ENCODE assay signal across 20 cellular contexts in genomic region chr11:36399236-36399635, GRCh38.
DNase-seq lines count a peak whose midpoint lies in the region; ATAC-seq and TF ChIP-seq lines count a peak whose summit lies in the region.
"Had no signal": no experiment of that assay in that cellular context is flagged by ENCODE, and none has a peak within 500 bp of the region (broad histone marks: within the 10 kb centered on the region; RNA-seq: fewer than 3 reads in every experiment).

No MANE protein-coding gene starts in this region.

- no peaks in the 10 kb centered on the region for H3K27me3 Mint-ChIP-seq in natural killer cell treated with Interleukin-12 subunit alpha and Interleukin-12 subunit beta and Interleukin-15 and Interleukin-18, amount 100 ng/mL, for 72 hours

- peaks cover 61 to 66% of the 10 kb centered on the region in 2 donors for H3K4me1 Mint-ChIP-seq in natural killer cell treated with Interleukin-12 subunit alpha and Interleukin-12 subunit beta and Interleukin-15 and Interleukin-18, amount 100 ng/mL, for 72 hours (ENCODE audit: low read depth in 2 of 2)
- H3K4me1 Mint-ChIP-seq: nephron had no signal

- peaks cover 0 to 50% (median 0%) of the 10 kb centered on the region in 4 donors for H3K4me1 ChIP-seq in Peyer's patch

- H3K9me3 Mint-ChIP-seq in natural killer cell treated with Interleukin-12 subunit alpha and Interleukin-12 subunit beta and Interleukin-15 and Interleukin-18, amount 100 ng/mL, for 72 hours: no peaks in the 10 kb centered on the region
- H3K9me3 Mint-ChIP-seq: activated CD8-positive, alpha-beta T cell treated with anti-CD3 and anti-CD28 coated beads for 36 hours had no signal

- TF ChIP-seq CTCF in Peyer's patch (IDR thresholded peaks at IDR 0.05): no peak

- peak overlapping the region; percentile 97 to 100 for H3K27ac Mint-ChIP-seq in natural killer cell treated with Interleukin-12 subunit alpha and Interleukin-12 subunit beta and Interleukin-15 and Interleukin-18, amount 100 ng/mL, for 72 hours
- H3K27ac Mint-ChIP-seq: activated CD8-positive, alpha-beta T cell treated with anti-CD3 and anti-CD28 coated beads for 36 hours; nephron had no signal

- TF ChIP-seq POLR2A in Peyer's patch (IDR thresholded peaks at IDR 0.05): no peak

- no peaks in the 10 kb centered on the region for H3K27me3 ChIP-seq in Peyer's patch

- ATAC-seq in natural killer cell treated with Interleukin-12 subunit alpha and Interleukin-12 subunit beta and Interleukin-15 and Interleukin-18, amount 100 ng/mL, for 72 hours: peak; percentile 64 to 69
- ATAC-seq: activated CD8-positive, alpha-beta T cell treated with anti-CD3 and anti-CD28 coated beads for 36 hours; HCT116 had no signal

- peak; percentile 31 for DNase-seq in CMK (ENCODE audit: low read depth)
- peak; percentile 15 for DNase-seq in OCI-M1 (lab: John Stamatoyannopoulos, UW)
- no peak for DNase-seq in caudate nucleus (lab: John Stamatoyannopoulos, UW)
- DNase-seq in natural killer cell treated with Interleukin-12 subunit alpha and Interleukin-12 subunit beta and Interleukin-15 and Interleukin-18, amount 100 ng/mL, for 72 hours (ENCODE audit: low spot score): no peak
- no peak for DNase-seq in effector CD4-positive, alpha-beta T cell
- DNase-seq in Peyer's patch: no peak
- no peak for DNase-seq in foreskin melanocyte
- DNase-seq in NCI-H524 treated with DMSO at 0.1 percent for 48 hours (lab: John Stamatoyannopoulos, UW): no peak
- DNase-seq: activated CD4-positive, CD25-positive, alpha-beta regulatory T cell; activated CD8-positive, alpha-beta T cell treated with anti-CD3 and anti-CD28 coated beads for 36 hours; activated gamma-delta T cell treated with Interleukin-2 at 50 U/mL for 16 hours; Calu3; KG1; MM.1S; NCI-H226; NCI-H748 treated with DMSO at 0.1 percent for 48 hours; stimulated activated CD8-positive, alpha-beta memory T cell treated with anti-CD3 and anti-CD28 coated beads, Interleukin-4, amount 100 ng/mL, for 48 hours had no signal

- peaks cover 0 to 79% (median 0%) of the 10 kb centered on the region in 3 donors for H3K36me3 ChIP-seq in Peyer's patch

- H3K36me3 Mint-ChIP-seq in natural killer cell treated with Interleukin-12 subunit alpha and Interleukin-12 subunit beta and Interleukin-15 and Interleukin-18, amount 100 ng/mL, for 72 hours: peaks cover 50% of the 10 kb centered on the region

- no peaks in the 10 kb centered on the region for H3K9me3 ChIP-seq in Peyer's patch
- H3K9me3 ChIP-seq: lower lobe of right lung had no signal

- H3K4me3 Mint-ChIP-seq in natural killer cell treated with Interleukin-12 subunit alpha and Interleukin-12 subunit beta and Interleukin-15 and Interleukin-18, amount 100 ng/mL, for 72 hours: peak overlapping the region; percentile 66
- H3K4me3 Mint-ChIP-seq: activated CD8-positive, alpha-beta T cell treated with anti-CD3 and anti-CD28 coated beads for 36 hours; nephron had no signal

- peak overlapping the region; percentile 93 for H3K27ac ChIP-seq in caudate nucleus (ENCODE audit: low read depth, low read length)
- H3K27ac ChIP-seq in Peyer's patch: peak overlapping the region in 2 of 4 donors; percentile 32 to 34

- H3K4me3 ChIP-seq in Peyer's patch: no peak overlapping the region
- H3K4me3 ChIP-seq: lower lobe of right lung had no signal

Comparison
In these comparisons a context has a peak if more than half of its experiments do, and no peak if none do; other contexts are left out.
1. DNase-seq: peak in CMK (single experiment) and OCI-M1 (single experiment); none in caudate nucleus (0 of 61), natural killer cell treated with Interleukin-12 subunit alpha and Interleukin-12 subunit beta and Interleukin-15 and Interleukin-18, amount 100 ng/mL, for 72 hours (single experiment), effector CD4-positive, alpha-beta T cell (single experiment), Peyer's patch (0 of 3), foreskin melanocyte (single experiment) and NCI-H524 treated with DMSO at 0.1 percent for 48 hours (single experiment).